In the genomic region with DNA sequence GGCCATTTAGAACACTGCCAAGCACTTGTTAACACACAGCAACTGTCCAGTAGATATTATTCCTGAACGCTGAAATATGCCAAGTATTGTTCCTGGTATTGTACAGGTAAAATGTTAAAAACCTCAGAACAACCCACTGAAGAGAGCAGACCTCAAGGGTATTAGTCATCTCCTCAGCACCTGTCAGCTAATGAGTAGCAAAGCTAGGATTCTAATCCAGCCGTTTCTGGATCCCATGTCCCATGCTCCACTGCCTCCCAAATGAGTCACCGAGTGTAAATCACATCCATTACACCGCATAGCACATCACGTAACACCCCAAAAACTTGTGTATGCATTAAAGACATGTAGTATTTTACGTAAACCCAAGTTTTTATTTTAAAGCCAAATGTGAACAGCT, we compare ENCODE assay signal across 21 cellular contexts.
DNase-seq lines count a peak whose midpoint lies in the region; ATAC-seq and TF ChIP-seq lines count a peak whose summit lies in the region.
"Had no signal": no experiment of that assay in that cellular context is flagged by ENCODE, and none has a peak within 500 bp of the region (broad histone marks: within the 10 kb centered on the region; RNA-seq: fewer than 3 reads in every experiment).

No MANE protein-coding gene starts in this region.

- H3K9me3 Mint-ChIP-seq in activated CD8-positive, alpha-beta T cell treated with anti-CD3 and anti-CD28 coated beads for 36 hours: peaks cover 4% of the 10 kb centered on the region
- H3K9me3 Mint-ChIP-seq: brain, nephron had no signal

- DNase-seq in EL (peak; percentile 15), NCI-H1105 (lab: John Stamatoyannopoulos, UW) (peak; percentile 4), RWPE2 (ENCODE audit: low spot score) (no peak), kidney glomerular epithelial cell (lab: John Stamatoyannopoulos, UW) (peak; percentile 96), iPS-NIHi7 (ENCODE audit: extremely low spot score) (no peak)
- no peak for DNase-seq in activated CD8-positive, alpha-beta T cell treated with anti-CD3 and anti-CD28 coated beads for 36 hours
- DNase-seq: activated CD4-positive, alpha-beta T cell treated with anti-CD3 and anti-CD28 coated beads, Interleukin-2, amount 50 U/mL, for 48 hours; activated T-cell treated with anti-CD3 and anti-CD28 coated beads, Interleukin-2, amount 50 U/mL, for 48 hours; BE2C; erythroblast; mesendoderm; NCI-H774; RPMI8226; SW 1271 had no signal

- TF ChIP-seq CTCF in RWPE2 (IDR thresholded peaks at IDR 0.05; ENCODE audit: poor library complexity, severe bottlenecking): no peak
- TF ChIP-seq CTCF in activated CD8-positive, alpha-beta T cell treated with anti-CD3 and anti-CD28 coated beads for 36 hours (IDR thresholded peaks at IDR 0.05): no peak

- no peaks in the 10 kb centered on the region for H3K9me3 ChIP-seq in RWPE2 (ENCODE audit: severe bottlenecking)
- H3K9me3 ChIP-seq: BE2C, thoracic aorta had no signal

- H3K4me3 Mint-ChIP-seq in activated CD8-positive, alpha-beta T cell treated with anti-CD3 and anti-CD28 coated beads for 36 hours: no peak overlapping the region
- H3K4me3 Mint-ChIP-seq: brain, nephron had no signal

- intact Hi-C loops in activated CD8-positive, alpha-beta T cell treated with anti-CD3 and anti-CD28 coated beads for 36 hours (cut with micrococcal nuclease): no loop called here

- no peaks in the 10 kb centered on the region for H3K36me3 ChIP-seq in RWPE2 (ENCODE audit: low read depth)
- H3K36me3 ChIP-seq: BE2C, thoracic aorta had no signal

- CTCF ChIA-PET in activated CD8-positive, alpha-beta T cell treated with anti-CD3 and anti-CD28 coated beads for 36 hours (lab: Charles Lee): no interaction called here

- POLR2A ChIA-PET in activated CD8-positive, alpha-beta T cell treated with anti-CD3 and anti-CD28 coated beads for 36 hours (lab: Charles Lee): no interaction called here

- H3K27ac Mint-ChIP-seq in activated CD8-positive, alpha-beta T cell treated with anti-CD3 and anti-CD28 coated beads for 36 hours: no peak overlapping the region
- H3K27ac Mint-ChIP-seq: activated naive CD4-positive, alpha-beta T cell treated with anti-CD3 and anti-CD28 coated beads, Interleukin-2, amount 50 U/mL, for 72 hours; brain; progenitor cell of endocrine pancreas had no signal

- ATAC-seq in RWPE2 (ENCODE audit: low read depth) (peak; percentile 96), HG03521 (IDR thresholded peaks at IDR 0.05; ENCODE audit: unreplicated experiment) (no peak), GM18858 (IDR thresholded peaks at IDR 0.05; ENCODE audit: unreplicated experiment) (no peak)
- ATAC-seq in activated CD8-positive, alpha-beta T cell treated with anti-CD3 and anti-CD28 coated beads for 36 hours: no peak
- ATAC-seq: activated naive CD4-positive, alpha-beta T cell treated with anti-CD3 and anti-CD28 coated beads, Interleukin-2, amount 50 U/mL, for 72 hours had no signal

- H3K4me1 ChIP-seq in RWPE2 (ENCODE audit: insufficient read depth, poor library complexity, severe bottlenecking): peaks cover 4% of the 10 kb centered on the region
- H3K4me1 ChIP-seq: BE2C had no signal

- no peak overlapping the region for H3K27ac ChIP-seq in RWPE2 (ENCODE audit: poor library complexity, severe bottlenecking)
- H3K27ac ChIP-seq: thoracic aorta had no signal

- no peaks in the 10 kb centered on the region for H3K36me3 Mint-ChIP-seq in activated CD8-positive, alpha-beta T cell treated with anti-CD3 and anti-CD28 coated beads for 36 hours (ENCODE audit: low read depth)
- H3K36me3 Mint-ChIP-seq: activated naive CD4-positive, alpha-beta T cell treated with anti-CD3 and anti-CD28 coated beads, Interleukin-2, amount 50 U/mL, for 72 hours; brain had no signal

- no peaks in the 10 kb centered on the region for H3K27me3 Mint-ChIP-seq in activated CD8-positive, alpha-beta T cell treated with anti-CD3 and anti-CD28 coated beads for 36 hours
- H3K27me3 Mint-ChIP-seq: brain, progenitor cell of endocrine pancreas had no signal

- no peaks in the 10 kb centered on the region for H3K4me1 Mint-ChIP-seq in activated CD8-positive, alpha-beta T cell treated with anti-CD3 and anti-CD28 coated beads for 36 hours (ENCODE audit: low read depth)

- no peaks in the 10 kb centered on the region for H3K27me3 ChIP-seq in RWPE2 (ENCODE audit: insufficient read depth, poor library complexity, severe bottlenecking)
- H3K27me3 ChIP-seq: BE2C had no signal

- H3K4me3 ChIP-seq in RWPE2 (ENCODE audit: severe bottlenecking): no peak overlapping the region
- H3K4me3 ChIP-seq: thoracic aorta had no signal

Comparison
In these comparisons a context has a peak if more than half of its experiments do, and no peak if none do; other contexts are left out.
1. DNase-seq: peak in EL (single experiment), NCI-H1105 (single experiment) and kidney glomerular epithelial cell (single experiment); none in RWPE2 (single experiment), iPS-NIHi7 (single experiment) and activated CD8-positive, alpha-beta T cell treated with anti-CD3 and anti-CD28 coated beads for 36 hours (single experiment).